Comparison of ENCODE assay signal across 11 cellular contexts in the genomic region with DNA sequence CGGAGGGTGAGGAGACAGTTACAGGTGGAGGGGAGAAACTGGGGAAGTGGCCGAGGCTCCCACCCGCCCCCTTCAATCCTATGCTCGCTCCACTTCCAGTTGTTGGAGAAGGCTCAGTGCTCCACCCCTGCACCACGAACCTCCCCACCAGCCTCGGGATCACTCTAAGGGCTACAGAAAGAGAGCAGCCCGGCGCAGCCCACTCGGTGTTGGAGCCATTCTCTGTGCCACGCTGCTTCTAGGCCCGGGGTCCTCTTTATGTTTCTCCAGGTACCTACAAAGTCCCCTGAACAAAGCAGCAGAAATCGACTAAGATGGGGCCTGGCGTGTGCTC. TPM values are rescaled to one million over a fixed set of nuclear protein-coding genes. Genes with fewer than 3 reads are reported as not detected.
A peak's percentile ranks its signal among the peaks of the same experiment; 100 is the strongest.
DNase-seq lines count a peak whose midpoint lies in the region; ATAC-seq and TF ChIP-seq lines count a peak whose summit lies in the region.
"Had no signal": no experiment of that assay in that cellular context is flagged by ENCODE, and none has a peak within 500 bp of the region (broad histone marks: within the 10 kb centered on the region; RNA-seq: fewer than 3 reads in every experiment).

No MANE protein-coding gene starts in this region.

- H4K91ac ChIP-seq in neuronal stem cell (ENCODE audit: low read depth, low read length, poor library complexity) = peak overlapping the region; percentile 60

- peak overlapping the region; percentile 44 for H2BK120ac ChIP-seq in neuronal stem cell (ENCODE audit: low read depth, low read length)

- peak overlapping the region; percentile 91 for H3K9ac ChIP-seq in adipocyte (ENCODE audit: low read length)
- H3K9ac ChIP-seq in neuronal stem cell (ENCODE audit: low read depth, low read length, poor library complexity) = no peak overlapping the region

- H3K9me3 ChIP-seq in adipocyte (ENCODE audit: control insufficient read depth, low read length) (no peaks in the 10 kb centered on the region), neuronal stem cell (replicated peaks in 1 of 2; ENCODE audit: control insufficient read depth in 2 of 2, insufficient read depth in 1 of 2, low read depth in 1 of 2, low read length in 2 of 2) (no peaks in the 10 kb centered on the region)

- H2AK5ac ChIP-seq in neuronal stem cell (ENCODE audit: low read depth, low read length) = peak overlapping the region; percentile 93

- peak overlapping the region; percentile 73 for H4K8ac ChIP-seq in neuronal stem cell (ENCODE audit: low read depth, low read length)

- no peak overlapping the region for H3K4me2 ChIP-seq in neuronal stem cell (ENCODE audit: insufficient read depth, low read length, poor library complexity, severe bottlenecking)

- H3K4me3 ChIP-seq in adipocyte (ENCODE audit: low read length) (peak overlapping the region; percentile 67), fibroblast of the aortic adventitia (ENCODE audit: low read depth, low read length) (peak overlapping the region; percentile 41), neuronal stem cell (ENCODE audit: low read length in 2 of 2) (no peak overlapping the region), urinary bladder (ENCODE audit: low read depth, low read length) (no peak overlapping the region)

- no peak for ATAC-seq in HG03469 (IDR thresholded peaks at IDR 0.05; ENCODE audit: unreplicated experiment)

- DNase-seq in adipocyte (ENCODE audit: low read depth) = no peak
- DNase-seq in fibroblast of the aortic adventitia (ENCODE audit: low read depth) = peak; percentile 69
- DNase-seq in neuronal stem cell (ENCODE audit: low spot score) = no peak
- no peak for DNase-seq in activated gamma-delta T cell treated with Interleukin-2 at 50 U/mL for 16 hours
- DNase-seq in NCI-H524 treated with DMSO at 0.1 percent for 48 hours (lab: John Stamatoyannopoulos, UW) = no peak
- DNase-seq in SW 1271 (lab: John Stamatoyannopoulos, UW) = no peak
- DNase-seq: activated CD8-positive, alpha-beta memory T cell treated with anti-CD3 and anti-CD28 coated beads for 24 hours; stimulated activated naive CD4-positive, alpha-beta T cell had no signal

- H3K4ac ChIP-seq in neuronal stem cell (ENCODE audit: low read length) = no peak overlapping the region

- H3K79me1 ChIP-seq in neuronal stem cell (ENCODE audit: low read depth, low read length) = no peaks in the 10 kb centered on the region

- H2AFZ ChIP-seq in neuronal stem cell (ENCODE audit: low read length) = peak overlapping the region; percentile 88

- H3K36me3 ChIP-seq in adipocyte (ENCODE audit: control insufficient read depth, insufficient read depth, low read length, severe bottlenecking) = peaks cover 7% of the 10 kb centered on the region
- no peaks in the 10 kb centered on the region for H3K36me3 ChIP-seq in neuronal stem cell (replicated peaks in 1 of 2; ENCODE audit: control insufficient read depth in 2 of 2, insufficient read depth in 2 of 2, low read length in 2 of 2)
- no peaks in the 10 kb centered on the region for H3K36me3 ChIP-seq in urinary bladder (ENCODE audit: insufficient read depth)

- peak overlapping the region; percentile 84 for H3K18ac ChIP-seq in neuronal stem cell (ENCODE audit: low read length)

- H3K27ac ChIP-seq in neuronal stem cell (replicated peaks; ENCODE audit: low read length) (peak overlapping the region; percentile 48), urinary bladder (ENCODE audit: low read depth) (peak overlapping the region; percentile 84)

- H3K23ac ChIP-seq in neuronal stem cell (ENCODE audit: low read depth, low read length, poor library complexity) = no peak overlapping the region

- H3K4me1 ChIP-seq in adipocyte (ENCODE audit: control insufficient read depth, insufficient read depth, low read length) (peaks cover 99% of the 10 kb centered on the region), neuronal stem cell (ENCODE audit: control insufficient read depth in 2 of 2, insufficient read depth in 1 of 2, low read depth in 1 of 2, low read length in 2 of 2) (peaks cover 55 to 72% of the 10 kb centered on the region in 2 donors), urinary bladder (ENCODE audit: insufficient read depth) (no peaks in the 10 kb centered on the region)

- no CpG with 5 or more reads among the region's 13 CpGs for WGBS in neuronal stem cell (ENCODE audit: extremely low coverage in 2 of 2, insufficient read length in 2 of 2, insufficient replicate concordance in 1 of 2), 2 donors
- WGBS in urinary bladder = 35% methylated on average over 13 of the region's 13 CpGs

- H3K27me3 ChIP-seq in adipocyte (replicated peaks; ENCODE audit: control insufficient read depth, insufficient read depth, low read length) = no peaks in the 10 kb centered on the region
- no peaks in the 10 kb centered on the region for H3K27me3 ChIP-seq in neuronal stem cell (ENCODE audit: control insufficient read depth in 3 of 3, insufficient read depth in 3 of 3, low read depth in 1 of 3, low read length in 3 of 3)

- peak overlapping the region; percentile 33 for H2BK12ac ChIP-seq in neuronal stem cell (ENCODE audit: low read length)

- H2BK5ac ChIP-seq in neuronal stem cell (ENCODE audit: low read length) = peak overlapping the region; percentile 26

- peak overlapping the region; percentile 68 for H2BK15ac ChIP-seq in neuronal stem cell (ENCODE audit: low read length)

- no peak overlapping the region for H3K14ac ChIP-seq in neuronal stem cell (ENCODE audit: low read length)

- no peak for TF ChIP-seq CTCF in fibroblast of the aortic adventitia (IDR thresholded peaks at IDR 0.05; ENCODE audit: insufficient read depth, low read length)

RNA-seq across cellular contexts. Expression of gene PDGFRB, which starts 12.0 kb away (rescaled TPM):
- total RNA-seq in fibroblast of the aortic adventitia (ENCODE audit: low replicate concordance) (111 and 180 TPM in 2 replicates), urinary bladder (112 TPM)
- polyA plus RNA-seq in neuronal stem cell (2013, experiment 1 of 2) = 11.0 TPM
- 11.2 TPM for polyA plus RNA-seq in neuronal stem cell (2013, experiment 2 of 2)
- polyA plus RNA-seq in urinary bladder = 79.4 TPM

RNA-seq across cellular contexts. Expression of gene CDX1, which starts 22.9 kb away (rescaled TPM):
- total RNA-seq in fibroblast of the aortic adventitia (ENCODE audit: low replicate concordance) = 0.18 and 0.65 TPM in 2 replicates
- 0.10 TPM for polyA plus RNA-seq in neuronal stem cell (2013, experiment 1 of 2)
- polyA plus RNA-seq in neuronal stem cell (2013, experiment 2 of 2) = 0.10 TPM
- total RNA-seq in urinary bladder = 0.21 TPM
- polyA plus RNA-seq in urinary bladder = not detected
- total RNA-seq: SK-MEL-5 had no signal

RNA-seq across cellular contexts. Expression of gene SLC6A7, which starts 46.2 kb away (rescaled TPM):
- not detected in 2 replicates for total RNA-seq in fibroblast of the aortic adventitia (ENCODE audit: low replicate concordance)
- not detected for polyA plus RNA-seq in neuronal stem cell (2013, experiment 1 of 2)
- polyA plus RNA-seq in neuronal stem cell (2013, experiment 2 of 2) = 0.01 TPM
- not detected for total RNA-seq in urinary bladder
- 0.01 TPM for polyA plus RNA-seq in urinary bladder
- total RNA-seq: SK-MEL-5 had no signal

RNA-seq across cellular contexts. Expression of gene CSF1R, which starts 57.3 kb away (rescaled TPM):
- total RNA-seq in fibroblast of the aortic adventitia (ENCODE audit: low replicate concordance) (under 0.01 and 0.16 TPM in 2 replicates), urinary bladder (24.5 TPM)
- polyA plus RNA-seq in neuronal stem cell (2013, experiment 1 of 2) = not detected
- polyA plus RNA-seq in neuronal stem cell (2013, experiment 2 of 2) = not detected
- polyA plus RNA-seq in urinary bladder = 15.8 TPM
- total RNA-seq: SK-MEL-5 had no signal

Comparison
In these comparisons a context has a peak if more than half of its experiments do, and no peak if none do; other contexts are left out.
1. H3K4me3 ChIP-seq: peak in adipocyte (single experiment) and fibroblast of the aortic adventitia (single experiment); none in neuronal stem cell (0 of 2) and urinary bladder (single experiment).